ENCODE assay signal across 20 cellular contexts in genomic region chr1:218281285-218281684, GRCh38. TPM values are rescaled to one million over a fixed set of nuclear protein-coding genes. Genes with fewer than 3 reads are reported as not detected.
DNase-seq lines count a peak whose midpoint lies in the region; ATAC-seq, FAIRE-seq and TF ChIP-seq lines count a peak whose summit lies in the region.
"Had no signal": no experiment of that assay in that cellular context is flagged by ENCODE, and none has a peak within 500 bp of the region (broad histone marks: within the 10 kb centered on the region; RNA-seq: fewer than 3 reads in every experiment).

No MANE protein-coding gene starts in this region.

- WGBS in endodermal cell (ENCODE audit: insufficient coverage in 1 of 2, insufficient read length in 1 of 2), 2 experiments = 84 to 93% methylated on average over 3 to 4 of the region's 4 CpGs
- 72 to 83% methylated on average over 4 of the region's 4 CpGs for WGBS in pancreas, 2 donors

- H3K36me3 Mint-ChIP-seq in endodermal cell (ENCODE audit: low read depth) = no peaks in the 10 kb centered on the region
- H3K36me3 Mint-ChIP-seq: T-cell had no signal

- peaks cover 37% of the 10 kb centered on the region for H3K9me3 Mint-ChIP-seq in endodermal cell
- H3K9me3 Mint-ChIP-seq: central memory CD8-positive, alpha-beta T cell had no signal

- H3K27ac Mint-ChIP-seq in endodermal cell = no peak overlapping the region
- H3K27ac Mint-ChIP-seq: stimulated activated naive B cell treated with anti-CD40 and anti-IgM and Interleukin-4, amounts not matched to agents 10 μg/mL and 1 μg/mL and 100 μg/mL, for 72 hours; T-cell had no signal

- H3K4me3 ChIP-seq in endodermal cell (ENCODE audit: low read length) (peak overlapping the region; percentile 39), pancreas (no peak overlapping the region)
- H3K4me3 ChIP-seq: lower lobe of right lung, right atrium auricular region, thyroid gland had no signal

- H3K4me3 Mint-ChIP-seq in endodermal cell = no peak overlapping the region
- H3K4me3 Mint-ChIP-seq: central memory CD8-positive, alpha-beta T cell; stimulated activated naive B cell treated with anti-CD40 and anti-IgM and Interleukin-4, amounts not matched to agents 10 μg/mL and 1 μg/mL and 100 μg/mL, for 72 hours; T-cell had no signal

- no peak overlapping the region for H3K27ac ChIP-seq in endodermal cell (ENCODE audit: low read depth, low read length)
- H3K27ac ChIP-seq in pancreas = no peak overlapping the region
- H3K27ac ChIP-seq: lower lobe of right lung, right atrium auricular region, thyroid gland had no signal

- no peaks in the 10 kb centered on the region for H3K4me1 ChIP-seq in endodermal cell (ENCODE audit: control insufficient read depth, insufficient read depth, low read length)
- peaks cover 4 to 7% (median 4%) of the 10 kb centered on the region in 3 donors for H3K4me1 ChIP-seq in pancreas

- H3K27me3 ChIP-seq in endodermal cell (ENCODE audit: control insufficient read depth, insufficient read depth, low read length, poor library complexity, severe bottlenecking) = no peaks in the 10 kb centered on the region
- H3K27me3 ChIP-seq in pancreas = peaks cover 0 to 3% (median 0%) of the 10 kb centered on the region in 4 donors
- H3K27me3 ChIP-seq: right atrium auricular region, thyroid gland had no signal

- DNase-seq in NCI-H2107 treated with DMSO at 0.1 percent for 48 hours (lab: John Stamatoyannopoulos, UW; ENCODE audit: unreplicated experiment) (peak; percentile 13), NCI-H2107 (lab: John Stamatoyannopoulos, UW) (no peak), HT1080 (ENCODE audit: low read depth) (peak; percentile 42), NCI-H69 (lab: John Stamatoyannopoulos, UW) (peak; percentile 56), endodermal cell (no peak), NCI-H510A treated with DMSO at 0.1 percent for 48 hours (lab: John Stamatoyannopoulos, UW) (no peak), pancreas (no peak)
- DNase-seq in activated naive CD4-positive, alpha-beta T cell treated with Interleukin-2 at 50 U/mL for 16 hours = no peak
- DNase-seq: HCEC 1CT; lower lobe of right lung; NCI-H187 treated with DMSO at 0.1 percent for 48 hours; NCI-H524 treated with DMSO at 0.1 percent for 48 hours; stimulated activated CD4-positive, alpha-beta T cell treated with anti-CD3 and anti-CD28 coated beads, Interleukin-15, amount 100 ng/mL, for 24 hours; stimulated activated naive B cell treated with anti-CD40 and anti-IgM and Interleukin-4, amounts not matched to agents 10 μg/mL and 1 μg/mL and 100 μg/mL, for 72 hours; T-cell; thyroid gland had no signal

- no peaks in the 10 kb centered on the region for H3K36me3 ChIP-seq in endodermal cell (ENCODE audit: control insufficient read depth, insufficient read depth, low read length)
- no peaks in the 10 kb centered on the region for H3K36me3 ChIP-seq in pancreas
- H3K36me3 ChIP-seq: lower lobe of right lung, right atrium auricular region, thyroid gland had no signal

- TF ChIP-seq CTCF in endodermal cell (conservative IDR thresholded peaks at IDR 0.05) (peak; percentile 12), pancreas (IDR thresholded peaks at IDR 0.05) (no peak)

- H3K9me3 ChIP-seq in endodermal cell (ENCODE audit: control insufficient read depth, low read length) (peaks cover 43% of the 10 kb centered on the region), pancreas (no peaks in the 10 kb centered on the region)
- H3K9me3 ChIP-seq: lower lobe of right lung, thyroid gland had no signal

- H3K27me3 Mint-ChIP-seq in endodermal cell (ENCODE audit: insufficient read depth) = peaks cover 2% of the 10 kb centered on the region
- H3K27me3 Mint-ChIP-seq: central memory CD8-positive, alpha-beta T cell had no signal

- no peak overlapping the region for H3K9ac ChIP-seq in endodermal cell (ENCODE audit: extremely low read depth, low read length, poor library complexity, severe bottlenecking)

- H3K4me1 Mint-ChIP-seq in endodermal cell = peaks cover 17% of the 10 kb centered on the region

- no peak for FAIRE-seq in pancreas (lab: Jason Lieb, UNC)
- FAIRE-seq: GM19239, islet of Langerhans had no signal

- no peak for ATAC-seq in pancreas
- ATAC-seq: lower lobe of right lung; stimulated activated naive B cell treated with anti-CD40 and anti-IgM and Interleukin-4, amounts not matched to agents 10 μg/mL and 1 μg/mL and 100 μg/mL, for 72 hours; T-cell had no signal

- intact Hi-C loops in pancreas (cut with DNase I) = no loop called here

RNA-seq across cellular contexts. Expression of gene RRP15, which starts 3.8 kb away (rescaled TPM):
- total RNA-seq in HT1080 (2014; rRNA removed; shearing (Covaris generic)) = 9.6 and 15.8 TPM in 2 replicates
- polyA plus RNA-seq in HT1080 (2015; cell fraction: cytosol; rRNA removed) = 6.3 and 8.2 TPM in 2 replicates
- polyA plus RNA-seq in HT1080 (2015; cell fraction: nucleus; rRNA removed) = 7.1 and 7.5 TPM in 2 replicates
- total RNA-seq in endodermal cell (10 to 100 TPM; 24.9 to 27.3 TPM), pancreas (10 to 100 TPM in 1 of 6 donors, 1 to 10 TPM in 5; 4.0 to 11.6 (median 7.5) TPM)
- 16.4 TPM for polyA plus RNA-seq in endodermal cell (2013, experiment 1 of 2)
- polyA plus RNA-seq in endodermal cell (2013, experiment 2 of 2) = 15.0 TPM
- 1 to 10 TPM; 1.9 to 2.0 TPM for polyA plus RNA-seq in pancreas

Comparison
In these comparisons a context has a peak if more than half of its experiments do, and no peak if none do; other contexts are left out.
1. DNase-seq: peak in NCI-H2107 treated with DMSO at 0.1 percent for 48 hours (single experiment), HT1080 (single experiment) and NCI-H69 (single experiment); none in NCI-H2107 (single experiment), endodermal cell (single experiment), activated naive CD4-positive, alpha-beta T cell treated with Interleukin-2 at 50 U/mL for 16 hours (single experiment), NCI-H510A treated with DMSO at 0.1 percent for 48 hours (single experiment) and pancreas (0 of 6).